In genomic region chr1:211258756-211259595, GRCh38 we compare ENCODE assay signal across 1 cellular context.
TF ChIP-seq lines count a peak whose summit lies in the region.

Gene RCOR3 (plus strand): TSS chr1:211259366. CDS start chr1:211259561, 195 bp downstream.

TF ChIP-seq in HepG2, 621 proteins besides CTCF, POLR2A, EP300 and RAD21 (continued from another document and continues in another):
- TF ChIP-seq ZSCAN5A (CRISPR knock-in tag; IDR thresholded peaks at IDR 0.05; ENCODE audit: borderline replicate concordance): peak; percentile 30; the same call in 1 of the 2 replicates
- TF ChIP-seq U2AF2 (IDR thresholded peaks at IDR 0.05; ENCODE audit: low read depth, low read length): no peak
- peak; percentile 34; the same call in 1 of the 2 replicates for TF ChIP-seq NFYB (CRISPR knock-in tag; IDR thresholded peaks at IDR 0.05)
- no peak for TF ChIP-seq CCAR2 (optimal IDR thresholded peaks at IDR 0.05; ENCODE audit: low read depth, low read length)
- peak; percentile 71; the same call in 1 of the 2 replicates for TF ChIP-seq ZNF343 (CRISPR knock-in tag; IDR thresholded peaks at IDR 0.05)
- peak; percentile 87 for TF ChIP-seq ASH2L (IDR thresholded peaks at IDR 0.05; ENCODE audit: insufficient read length, low read depth, low read length)
- no peak for TF ChIP-seq TRIM22 (IDR thresholded peaks at IDR 0.05)
- TF ChIP-seq PHF20 (CRISPR knock-in tag; IDR thresholded peaks at IDR 0.05): peak; percentile 56; the same call in 1 of the 2 replicates
- 0 out of 2 replicates have a peak, but pooled peaks have one; percentile 29 for TF ChIP-seq ZNF205 (CRISPR knock-in tag; IDR thresholded peaks at IDR 0.05)
- 0 out of 2 replicates have a peak, but pooled peaks have one; percentile 30 for TF ChIP-seq ZNF556 (CRISPR knock-in tag; IDR thresholded peaks at IDR 0.05; ENCODE audit: borderline replicate concordance)
- TF ChIP-seq ZNF552 (CRISPR knock-in tag; IDR thresholded peaks at IDR 0.05; ENCODE audit: borderline replicate concordance): no peak; the same call in 1 of the 2 replicates
- TF ChIP-seq ZNF580 (CRISPR knock-in tag; IDR thresholded peaks at IDR 0.05; ENCODE audit: borderline replicate concordance, low read depth): peak; percentile 53; the same call in 1 of the 2 replicates
- TF ChIP-seq IRF1 (CRISPR knock-in tag; IDR thresholded peaks at IDR 0.05; ENCODE audit: low read depth): no peak
- no peak; the same call in 1 of the 2 replicates for TF ChIP-seq PRDM15 (CRISPR knock-in tag; IDR thresholded peaks at IDR 0.05)
- no peak for TF ChIP-seq NCOR1 (IDR thresholded peaks at IDR 0.05; ENCODE audit: borderline replicate concordance, low read length)
- no peak; the same call in 1 of the 2 replicates for TF ChIP-seq ARNTL (CRISPR knock-in tag; IDR thresholded peaks at IDR 0.05)
- peak; percentile 61 for TF ChIP-seq ZNF264 (CRISPR knock-in tag; IDR thresholded peaks at IDR 0.05)
- no peak for TF ChIP-seq SMARCC2 (IDR thresholded peaks at IDR 0.05)
- TF ChIP-seq THAP11 (CRISPR knock-in tag; IDR thresholded peaks at IDR 0.05): peak; percentile 69; the same call in 1 of the 2 replicates
- peak; percentile 84 for TF ChIP-seq ZNF547 (CRISPR knock-in tag; IDR thresholded peaks at IDR 0.05)
- TF ChIP-seq ZNF572 (CRISPR knock-in tag; IDR thresholded peaks at IDR 0.05): no peak
- TF ChIP-seq SP5 (CRISPR knock-in tag; IDR thresholded peaks at IDR 0.05; ENCODE audit: borderline replicate concordance, low read depth): peak; percentile 46
- no peak; the same call in 1 of the 2 replicates for TF ChIP-seq CCDC6 (CRISPR knock-in tag; IDR thresholded peaks at IDR 0.05)
- no peak for TF ChIP-seq ZHX1 (CRISPR knock-in tag; IDR thresholded peaks at IDR 0.05; ENCODE audit: low read depth)
- TF ChIP-seq YEATS4 (CRISPR knock-in tag; IDR thresholded peaks at IDR 0.05; ENCODE audit: borderline replicate concordance): peak; percentile 86
- TF ChIP-seq GMEB1 (CRISPR knock-in tag; IDR thresholded peaks at IDR 0.05; ENCODE audit: borderline replicate concordance): peak; percentile 78
- TF ChIP-seq MLXIP (CRISPR knock-in tag; IDR thresholded peaks at IDR 0.05; ENCODE audit: borderline replicate concordance): no peak; the same call in 1 of the 2 replicates
- TF ChIP-seq NFKBIZ (CRISPR knock-in tag; IDR thresholded peaks at IDR 0.05): peak; percentile 82
- TF ChIP-seq XRCC5 (optimal IDR thresholded peaks at IDR 0.05; ENCODE audit: low read length): peak; percentile 89
- no peak for TF ChIP-seq ZNF280D (CRISPR knock-in tag; IDR thresholded peaks at IDR 0.05)
- peak; percentile 86 for TF ChIP-seq BCL3 (CRISPR knock-in tag; IDR thresholded peaks at IDR 0.05)
- TF ChIP-seq MAFF (IDR thresholded peaks at IDR 0.05; ENCODE audit: low read depth, low read length): no peak
- TF ChIP-seq ATF2 (CRISPR knock-in tag; IDR thresholded peaks at IDR 0.05): peak; percentile 65
- TF ChIP-seq ZNF557 (CRISPR knock-in tag; IDR thresholded peaks at IDR 0.05): no peak
- peak; percentile 43; the same call in 1 of the 2 replicates for TF ChIP-seq ELF1 (CRISPR knock-in tag; IDR thresholded peaks at IDR 0.05)
- no peak for TF ChIP-seq ZNF775 (CRISPR knock-in tag; IDR thresholded peaks at IDR 0.05; ENCODE audit: borderline replicate concordance)
- no peak for TF ChIP-seq FOSL1 (CRISPR knock-in tag; IDR thresholded peaks at IDR 0.05; ENCODE audit: borderline replicate concordance)
